Comparison of ENCODE assay signal across 9 cellular contexts in the genomic region with DNA sequence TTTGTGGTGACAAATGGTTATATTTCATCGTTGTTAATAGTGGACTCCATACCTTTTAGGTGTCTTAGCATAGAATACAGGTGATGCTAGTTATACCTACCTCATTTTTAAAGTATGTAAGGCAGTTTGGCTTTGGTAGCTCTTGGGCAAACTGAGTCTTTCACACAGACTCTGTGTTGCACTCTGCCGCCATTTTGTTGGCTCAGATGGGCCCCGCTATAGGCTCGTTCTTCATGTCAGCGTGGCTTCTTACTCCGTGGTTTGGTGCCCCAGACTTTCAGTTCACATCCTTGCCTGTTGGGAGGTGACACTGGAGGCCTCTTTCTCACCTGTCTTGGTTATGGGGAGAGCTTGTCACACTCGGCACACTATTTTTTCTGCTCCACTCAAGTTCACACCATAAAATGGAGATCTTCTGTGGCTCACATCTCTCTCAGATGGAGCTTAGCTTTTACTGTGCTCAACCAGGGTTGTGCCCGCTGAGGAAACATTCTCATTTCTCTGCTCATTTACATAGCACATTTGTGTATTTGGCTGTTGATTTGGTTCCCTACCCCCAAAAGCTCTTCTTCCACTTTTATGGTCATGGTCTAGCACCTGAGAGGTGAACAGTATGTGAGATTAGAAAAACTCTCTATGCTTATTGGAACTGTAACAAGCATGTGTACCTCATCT.
DNase-seq lines count a peak whose midpoint lies in the region; ATAC-seq, FAIRE-seq and TF ChIP-seq lines count a peak whose summit lies in the region.
"Had no signal": no experiment of that assay in that cellular context is flagged by ENCODE, and none has a peak within 500 bp of the region (broad histone marks: within the 10 kb centered on the region; RNA-seq: fewer than 3 reads in every experiment).

No MANE protein-coding gene starts in this region.

- no peaks in the 10 kb centered on the region for H3K36me3 ChIP-seq in CD8-positive, alpha-beta memory T cell (ENCODE audit: insufficient read depth, low read length)
- H3K36me3 ChIP-seq in GM12878 (ENCODE audit: control insufficient read depth in 2 of 2, insufficient read depth in 2 of 2, low read length in 1 of 2) (peaks cover 0 to 8% of the 10 kb centered on the region in 2 experiments; a peak in 3 of 4 replicates), neural progenitor cell (no peaks in the 10 kb centered on the region)
- H3K36me3 ChIP-seq: cardiac muscle cell had no signal

- no peaks in the 10 kb centered on the region for H3F3A ChIP-seq in neural progenitor cell (ENCODE audit: low read depth)

- whole genome bisulfite sequencing in GM12878 (ENCODE audit: insufficient coverage, insufficient replicate concordance, low lambda C conversion rate, missing lambda C conversion rate), result 18% methylated on average over 8 of the region's 8 CpGs

- H3K9ac ChIP-seq in GM12878 (ENCODE audit: control insufficient read depth, insufficient read depth, low read length) (peak overlapping the region; percentile 11), neural progenitor cell (no peak overlapping the region)

- CTCF ChIA-PET in CD8-positive, alpha-beta memory T cell (lab: Charles Lee), result interaction anchor here (0.7 to 2.0 kb wide), 3 partner anchors 41 to 177 kb away, joined by 6 to 8 read pairs (median 6); no protein-coding TSS in a partner anchor
- CTCF ChIA-PET in GM12878 (lab: Yijun Ruan, JAX), result interaction anchor here (1.1 kb wide), 1 partner anchor 160 kb away, joined by 4 read pairs; no protein-coding TSS in a partner anchor

- H3K27ac ChIP-seq in CD8-positive, alpha-beta memory T cell (ENCODE audit: low read depth, low read length), result no peak overlapping the region
- peak overlapping the region; percentile 74 for H3K27ac ChIP-seq in GM12878 (ENCODE audit: control insufficient read depth, insufficient read depth)
- H3K27ac ChIP-seq in neural progenitor cell, result no peak overlapping the region
- no peak overlapping the region for H3K27ac ChIP-seq in caudate nucleus (ENCODE audit: low read depth, low read length)
- H3K27ac ChIP-seq: cardiac muscle cell had no signal

- TSS peak; percentile 97 for BruUV-seq in GM12878 (replicated peaks; lab: Mats Ljungman, UMichigan)

- H3K79me2 ChIP-seq in GM12878 (ENCODE audit: control insufficient read depth, insufficient read depth, low read length) (peaks cover 13% of the 10 kb centered on the region), neural progenitor cell (ENCODE audit: low read depth) (no peaks in the 10 kb centered on the region)

- H3K9me3 Mint-ChIP-seq in CD8-positive, alpha-beta memory T cell, result no peaks in the 10 kb centered on the region
- no peaks in the 10 kb centered on the region for H3K9me3 Mint-ChIP-seq in neural progenitor cell

- TF ChIP-seq RAD21 in GM12878 (IDR thresholded peaks at IDR 0.05; ENCODE audit: insufficient read depth, low read depth, low read length), result no peak

- H3K27ac Mint-ChIP-seq in CD8-positive, alpha-beta memory T cell, result peak overlapping the region in 6 of 8 donors; percentile 47 to 90 (median 67)
- no peak overlapping the region for H3K27ac Mint-ChIP-seq in neural progenitor cell

- DNase-seq in CD8-positive, alpha-beta memory T cell, result no peak
- DNase-seq in GM12878 (ENCODE audit: low read depth, low spot score) (peak; percentile 69), neural progenitor cell (ENCODE audit: low spot score) (no peak), T1000 (lab: John Stamatoyannopoulos, UW) (no peak), urothelium cell line (ENCODE audit: low spot score) (no peak), caudate nucleus (lab: John Stamatoyannopoulos, UW) (no peak)

- no peaks in the 10 kb centered on the region for H3K27me3 ChIP-seq in CD8-positive, alpha-beta memory T cell (ENCODE audit: insufficient read depth, low read length, poor library complexity, severe bottlenecking)
- H3K27me3 ChIP-seq in GM12878 (replicated peaks in 1 of 2; ENCODE audit: control insufficient read depth in 2 of 2, insufficient read depth in 2 of 2, low read length in 1 of 2) (no peaks in the 10 kb centered on the region), neural progenitor cell (no peaks in the 10 kb centered on the region)
- H3K27me3 ChIP-seq: cardiac muscle cell had no signal

- intact Hi-C loops in GM12878 (cut with micrococcal nuclease; ENCODE audit: unreplicated experiment), result loop anchor here (2.0 kb wide), 2 partner anchors 29 to 165 kb away; no protein-coding TSS in a partner anchor

- peak overlapping the region; percentile 70 for H3K4me2 ChIP-seq in GM12878 (ENCODE audit: control insufficient read depth, insufficient read depth)
- no peak overlapping the region for H3K4me2 ChIP-seq in neural progenitor cell

- H3K4me3 Mint-ChIP-seq in CD8-positive, alpha-beta memory T cell, result peak overlapping the region in 2 of 7 donors; percentile 16 to 49
- H3K4me3 Mint-ChIP-seq in neural progenitor cell, result no peak overlapping the region

- no peaks in the 10 kb centered on the region for H3K9me3 ChIP-seq in CD8-positive, alpha-beta memory T cell (ENCODE audit: low read length)
- no peaks in the 10 kb centered on the region for H3K9me3 ChIP-seq in GM12878 (replicated peaks; ENCODE audit: control insufficient read depth, insufficient read depth, low read length)
- no peaks in the 10 kb centered on the region for H3K9me3 ChIP-seq in neural progenitor cell (ENCODE audit: low read depth)

- FAIRE-seq in GM12878 (lab: Jason Lieb, UNC) (peak; percentile 90), urothelium cell line (lab: Jason Lieb, UNC) (no peak)

- ATAC-seq in HG03060 (IDR thresholded peaks at IDR 0.05; ENCODE audit: low read depth, unreplicated experiment) (peak; percentile 45), GM12878 (peak; percentile 57)

- peaks cover 44% of the 10 kb centered on the region for H3K4me1 ChIP-seq in CD8-positive, alpha-beta memory T cell (ENCODE audit: insufficient read depth, low read length)
- H3K4me1 ChIP-seq in GM12878 (ENCODE audit: control insufficient read depth, insufficient read depth, low read length) (peaks cover 47% of the 10 kb centered on the region), neural progenitor cell (no peaks in the 10 kb centered on the region)

- TF ChIP-seq CTCF in GM12878 (IDR thresholded peaks at IDR 0.05 in 2 of 3, conservative IDR thresholded peaks at IDR 0.05 in 1 of 3; ENCODE audit: control insufficient read depth in 2 of 3, extremely low read depth in 1 of 3, insufficient read depth in 1 of 3, low read depth in 3 of 3, low read length in 3 of 3) (no peak), neural progenitor cell (IDR thresholded peaks at IDR 0.05) (no peak)

- peak overlapping the region; percentile 46 for H2AFZ ChIP-seq in GM12878 (ENCODE audit: control insufficient read depth, low read depth, low read length)
- no peak overlapping the region for H2AFZ ChIP-seq in neural progenitor cell (replicated peaks)

- in situ Hi-C loops in GM12878 (cut with MboI), result no loop called here

- peaks cover 65 to 87% (median 83%) of the 10 kb centered on the region in 3 donors for H3K4me1 Mint-ChIP-seq in CD8-positive, alpha-beta memory T cell
- peaks cover 38% of the 10 kb centered on the region for H3K4me1 Mint-ChIP-seq in neural progenitor cell

- no peak for TF ChIP-seq EP300 in GM12878 (IDR thresholded peaks at IDR 0.05; ENCODE audit: borderline replicate concordance in 1 of 2, control insufficient read depth in 1 of 2, low read depth in 2 of 2, low read length in 2 of 2)

- RAD21 ChIA-PET in GM12878 (lab: Charles Lee; ENCODE audit: unreplicated experiment), result interaction anchor here (0.9 to 1.6 kb wide), 4 partner anchors 30 to 183 kb away, joined by 3 to 5 read pairs (median 4); no protein-coding TSS in a partner anchor

- no peak overlapping the region for H3K4me3 ChIP-seq in CD8-positive, alpha-beta memory T cell (ENCODE audit: low read length)
- H3K4me3 ChIP-seq in GM12878 (peak overlapping the region; percentile 12; the same call in 1 of the 2 replicates), neural progenitor cell (no peak overlapping the region)
- H3K4me3 ChIP-seq: cardiac muscle cell had no signal

- no peaks in the 10 kb centered on the region for H3K27me3 Mint-ChIP-seq in CD8-positive, alpha-beta memory T cell
- H3K27me3 Mint-ChIP-seq in neural progenitor cell (ENCODE audit: insufficient read depth, low read depth), result no peaks in the 10 kb centered on the region

- TF ChIP-seq POLR2A in GM19193 (IDR thresholded peaks at IDR 0.05; ENCODE audit: extremely low read depth, insufficient read depth, insufficient read length), result peak; percentile 53
- peak; percentile 74 for TF ChIP-seq POLR2A in GM12878 (IDR thresholded peaks at IDR 0.05; ENCODE audit: low read depth, low read length)

- SMC1A ChIA-PET in GM12878 (lab: Charles Lee; ENCODE audit: uncharacterized antibody, unreplicated experiment), result interaction anchor here (0.6 to 1.7 kb wide), 6 partner anchors 14 to 104 kb away, joined by 3 to 4 read pairs (median 3); no protein-coding TSS in a partner anchor

- POLR2A ChIA-PET in CD8-positive, alpha-beta memory T cell (lab: Charles Lee), result no interaction called here
- POLR2A ChIA-PET in GM12878 (lab: Charles Lee), result no interaction called here

- H4K20me1 ChIP-seq in GM12878 (ENCODE audit: control insufficient read depth, insufficient read depth) (no peaks in the 10 kb centered on the region), neural progenitor cell (ENCODE audit: low read depth) (no peaks in the 10 kb centered on the region)

- peaks cover 4 to 47% (median 22%) of the 10 kb centered on the region in 3 donors for H3K36me3 Mint-ChIP-seq in CD8-positive, alpha-beta memory T cell
- peaks cover 13% of the 10 kb centered on the region for H3K36me3 Mint-ChIP-seq in neural progenitor cell

TF ChIP-seq in GM12878, 131 proteins besides CTCF, POLR2A, EP300 and RAD21 (continues in another document):
- peak; percentile 40 for TF ChIP-seq SKIL (IDR thresholded peaks at IDR 0.05; ENCODE audit: low read depth, poor library complexity, severe bottlenecking)
- TF ChIP-seq SMC3 (IDR thresholded peaks at IDR 0.05; ENCODE audit: borderline replicate concordance, low read length), result no peak
- TF ChIP-seq PAX5 (IDR thresholded peaks at IDR 0.05; ENCODE audit: borderline replicate concordance, low read depth, low read length), result peak; percentile 74; the same call in 1 of the 2 replicates
- no peak for TF ChIP-seq NR2C1 (IDR thresholded peaks at IDR 0.05)
- no peak for TF ChIP-seq MXI1 (IDR thresholded peaks at IDR 0.05; ENCODE audit: low read depth, low read length)
